Comparison of ENCODE assay signal across 25 cellular contexts in the genomic region with DNA sequence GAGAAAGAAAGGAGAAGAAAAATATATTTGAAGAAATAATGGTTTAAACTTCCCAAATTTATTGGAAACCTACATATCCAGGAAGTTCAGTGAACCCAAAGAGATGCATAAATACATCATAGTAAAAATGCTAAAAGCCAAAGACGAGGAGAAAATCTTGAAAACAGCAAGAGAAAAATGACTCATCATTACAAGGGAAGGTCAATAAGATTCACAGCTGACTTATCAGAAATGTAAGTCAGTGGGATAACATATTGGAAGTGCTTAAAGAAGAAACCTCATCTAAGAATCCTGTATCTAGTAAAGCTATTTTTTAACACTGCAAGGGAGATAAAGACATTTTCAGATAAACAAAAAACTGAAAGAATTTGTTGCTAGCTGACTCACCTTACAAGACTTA.
"Had no signal": no experiment of that assay in that cellular context is flagged by ENCODE, and none has a peak within 500 bp of the region (broad histone marks: within the 10 kb centered on the region; RNA-seq: fewer than 3 reads in every experiment).

No MANE protein-coding gene starts in this region.

- DNase-seq: activated CD4-positive, alpha-beta T cell treated with anti-CD3 and anti-CD28 coated beads, Interleukin-2, amount 10 ng/mL, durations not matched to agents 7 days and 5 days; activated CD4-positive, CD25-positive, alpha-beta regulatory T cell treated with anti-CD3 and anti-CD28 coated beads, Interleukin-2, amount 50 U/mL, for 72 hours; activated CD8-positive, alpha-beta memory T cell treated with anti-CD3 and anti-CD28 coated beads, Interleukin-2, amount 10 ng/mL, durations not matched to agents 7 days and 5 days; activated CD8-positive, alpha-beta T cell treated with anti-CD3 and anti-CD28 coated beads for 36 hours; activated gamma-delta T cell treated with Interleukin-2 at 50 U/mL for 16 hours; activated T-cell treated with anti-CD3 and anti-CD28 coated beads for 4 hours; aorta; brain microvascular endothelial cell; central memory CD4-positive, alpha-beta T cell; effector memory CD4-positive, alpha-beta T cell; heart left ventricle; left colon; nephron progenitor cell; pancreas; right cardiac atrium; stimulated activated CD4-positive, alpha-beta T cell treated with anti-CD3 and anti-CD28 coated beads, Interleukin-1b, Interleukin-23, amount 100 ng/mL, for 48 hours; substantia nigra; thyroid gland; upper lobe of right lung had no signal

- H3K36me3 ChIP-seq: pancreas had no signal

- H3K4me1 ChIP-seq: heart left ventricle, pancreas, upper lobe of right lung had no signal

- FAIRE-seq: keratinocyte, pancreas had no signal

- H3K27me3 Mint-ChIP-seq: activated CD4-positive, alpha-beta T cell treated with anti-CD3 and anti-CD28 coated beads, Interleukin-2, amount 10 ng/mL, durations not matched to agents 7 days and 5 days; activated CD8-positive, alpha-beta memory T cell treated with anti-CD3 and anti-CD28 coated beads, Interleukin-2, amount 10 ng/mL, durations not matched to agents 7 days and 5 days; activated CD8-positive, alpha-beta T cell treated with anti-CD3 and anti-CD28 coated beads for 36 hours; activated naive CD4-positive, alpha-beta T cell treated with anti-CD3 and anti-CD28 coated beads, Interleukin-2, amount 50 U/mL, for 24 hours; memory B cell; stimulated activated naive CD8-positive, alpha-beta T cell treated with anti-CD3 and anti-CD28 coated beads, Interleukin-15, Interleukin-2, amounts not matched to agents 100 ng/mL and 50 ng/mL, for 24 hours had no signal

- H3K27me3 ChIP-seq: brain microvascular endothelial cell, heart left ventricle, pancreas, thyroid gland, upper lobe of right lung had no signal

- H3K4me3 ChIP-seq: heart left ventricle, pancreas, thyroid gland, upper lobe of right lung had no signal

- H3K27ac Mint-ChIP-seq: activated CD4-positive, alpha-beta T cell treated with anti-CD3 and anti-CD28 coated beads, Interleukin-2, amount 10 ng/mL, durations not matched to agents 7 days and 5 days; activated CD8-positive, alpha-beta memory T cell treated with anti-CD3 and anti-CD28 coated beads, Interleukin-2, amount 10 ng/mL, durations not matched to agents 7 days and 5 days; activated CD8-positive, alpha-beta T cell treated with anti-CD3 and anti-CD28 coated beads for 36 hours; activated naive CD4-positive, alpha-beta T cell treated with anti-CD3 and anti-CD28 coated beads, Interleukin-2, amount 50 U/mL, for 24 hours; memory B cell; nephron progenitor cell; stimulated activated naive CD8-positive, alpha-beta T cell treated with anti-CD3 and anti-CD28 coated beads, Interleukin-15, Interleukin-2, amounts not matched to agents 100 ng/mL and 50 ng/mL, for 24 hours; T-helper 2 cell treated with Interferon-gamma antibody and Interleukin-4, amounts not matched to agents 5 μg/mL and 100 μg/mL, for 36 hours had no signal

- H3K9me3 ChIP-seq: heart left ventricle, pancreas, thyroid gland, upper lobe of right lung had no signal

- H3K27ac ChIP-seq: brain microvascular endothelial cell, heart left ventricle, pancreas, thyroid gland, upper lobe of right lung, VCaP had no signal

- H3K9me3 Mint-ChIP-seq: activated CD4-positive, alpha-beta T cell treated with anti-CD3 and anti-CD28 coated beads, Interleukin-2, amount 10 ng/mL, durations not matched to agents 7 days and 5 days; activated CD8-positive, alpha-beta T cell treated with anti-CD3 and anti-CD28 coated beads for 36 hours; activated naive CD4-positive, alpha-beta T cell treated with anti-CD3 and anti-CD28 coated beads, Interleukin-2, amount 50 U/mL, for 24 hours; memory B cell; stimulated activated naive CD8-positive, alpha-beta T cell treated with anti-CD3 and anti-CD28 coated beads, Interleukin-15, Interleukin-2, amounts not matched to agents 100 ng/mL and 50 ng/mL, for 24 hours; T-helper 2 cell treated with Interferon-gamma antibody and Interleukin-4, amounts not matched to agents 5 μg/mL and 100 μg/mL, for 36 hours had no signal

- H3K4me3 Mint-ChIP-seq: activated CD4-positive, alpha-beta T cell treated with anti-CD3 and anti-CD28 coated beads, Interleukin-2, amount 10 ng/mL, durations not matched to agents 7 days and 5 days; activated CD8-positive, alpha-beta memory T cell treated with anti-CD3 and anti-CD28 coated beads, Interleukin-2, amount 10 ng/mL, durations not matched to agents 7 days and 5 days; activated CD8-positive, alpha-beta T cell treated with anti-CD3 and anti-CD28 coated beads for 36 hours; activated naive CD4-positive, alpha-beta T cell treated with anti-CD3 and anti-CD28 coated beads, Interleukin-2, amount 50 U/mL, for 24 hours; memory B cell; nephron progenitor cell; stimulated activated naive CD8-positive, alpha-beta T cell treated with anti-CD3 and anti-CD28 coated beads, Interleukin-15, Interleukin-2, amounts not matched to agents 100 ng/mL and 50 ng/mL, for 24 hours; T-helper 2 cell treated with Interferon-gamma antibody and Interleukin-4, amounts not matched to agents 5 μg/mL and 100 μg/mL, for 36 hours had no signal

- ATAC-seq: activated CD8-positive, alpha-beta memory T cell treated with anti-CD3 and anti-CD28 coated beads, Interleukin-2, amount 10 ng/mL, durations not matched to agents 7 days and 5 days; activated CD8-positive, alpha-beta T cell treated with anti-CD3 and anti-CD28 coated beads for 36 hours; heart left ventricle; pancreas; right cardiac atrium; upper lobe of right lung had no signal

- H3K4me1 Mint-ChIP-seq: activated CD4-positive, alpha-beta T cell treated with anti-CD3 and anti-CD28 coated beads, Interleukin-2, amount 10 ng/mL, durations not matched to agents 7 days and 5 days; activated CD8-positive, alpha-beta memory T cell treated with anti-CD3 and anti-CD28 coated beads, Interleukin-2, amount 10 ng/mL, durations not matched to agents 7 days and 5 days; nephron progenitor cell had no signal
